In the genomic region with DNA sequence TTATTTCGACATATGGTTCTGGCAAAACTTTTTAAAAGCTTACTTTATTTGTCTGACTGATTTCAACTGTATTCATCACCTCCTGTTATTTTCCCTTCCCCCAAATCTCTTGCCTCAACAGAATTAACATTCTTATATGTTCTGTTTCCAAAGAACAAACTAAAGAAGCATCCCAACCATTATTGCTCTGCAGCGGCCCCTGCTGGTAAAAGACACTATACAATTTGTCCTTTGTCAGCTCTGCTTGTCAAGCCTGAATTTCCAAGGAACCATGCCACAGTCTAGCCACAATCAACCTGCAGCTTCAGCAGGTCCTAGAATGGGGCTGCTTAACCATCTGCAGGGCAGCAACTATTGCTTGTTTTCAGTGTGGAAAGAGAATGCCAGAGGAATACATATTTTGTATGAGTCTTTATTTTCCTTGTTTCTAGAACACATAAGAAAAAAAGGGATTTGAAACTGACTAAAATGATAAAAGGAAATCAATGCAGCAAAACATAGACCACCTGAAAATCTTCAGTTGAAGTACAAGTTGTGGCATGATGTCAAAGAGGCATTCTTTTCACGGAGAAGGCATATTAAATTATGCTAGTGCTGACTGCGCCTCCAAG, we compare ENCODE assay signal across 8 cellular contexts.
DNase-seq lines count a peak whose midpoint lies in the region; ATAC-seq and TF ChIP-seq lines count a peak whose summit lies in the region.

No MANE protein-coding gene starts in this region.

- H3K9ac ChIP-seq in Loucy (ENCODE audit: low read depth, low read length, poor library complexity, severe bottlenecking): no peak overlapping the region

- H4K20me1 ChIP-seq in DOHH2 (ENCODE audit: control insufficient read depth, insufficient read depth, low read depth, low read length) (no peaks in the 10 kb centered on the region), Loucy (ENCODE audit: insufficient read depth, low read length, poor library complexity, severe bottlenecking) (no peaks in the 10 kb centered on the region)

- no peaks in the 10 kb centered on the region for H3K36me3 ChIP-seq in DOHH2 (ENCODE audit: control insufficient read depth, low read length)
- no peaks in the 10 kb centered on the region for H3K36me3 ChIP-seq in Loucy (ENCODE audit: insufficient read depth, low read length)

- H3K79me2 ChIP-seq in DOHH2 (ENCODE audit: control insufficient read depth, low read length): no peaks in the 10 kb centered on the region
- H3K79me2 ChIP-seq in Loucy (ENCODE audit: insufficient read depth, low read length): no peaks in the 10 kb centered on the region

- H3K9me2 ChIP-seq in DOHH2 (replicated peaks; ENCODE audit: control insufficient read depth, low read length): no peaks in the 10 kb centered on the region
- no peaks in the 10 kb centered on the region for H3K9me2 ChIP-seq in Loucy (replicated peaks; ENCODE audit: low read depth, low read length)

- H3K4me3 ChIP-seq in DOHH2 (ENCODE audit: low read length) (no peak overlapping the region), Loucy (ENCODE audit: low read length, poor library complexity, severe bottlenecking) (no peak overlapping the region)

- H3K4me2 ChIP-seq in DOHH2 (ENCODE audit: low read length) (no peak overlapping the region), Loucy (ENCODE audit: low read depth, low read length, poor library complexity, severe bottlenecking) (no peak overlapping the region)

- H3K27me3 ChIP-seq in DOHH2 (ENCODE audit: control insufficient read depth, low read length) (no peaks in the 10 kb centered on the region), Loucy (ENCODE audit: insufficient read depth, low read length, poor library complexity, severe bottlenecking) (no peaks in the 10 kb centered on the region)

- no peak overlapping the region for H2AFZ ChIP-seq in Loucy (ENCODE audit: low read length)

- ATAC-seq in GM21619 (IDR thresholded peaks at IDR 0.05; ENCODE audit: unreplicated experiment) (peak; percentile 76), HG03135 (IDR thresholded peaks at IDR 0.05; ENCODE audit: unreplicated experiment) (no peak)

- no peaks in the 10 kb centered on the region for H3F3A ChIP-seq in DOHH2 (ENCODE audit: control insufficient read depth, insufficient read depth)
- H3F3A ChIP-seq in Loucy (ENCODE audit: low read depth): no peaks in the 10 kb centered on the region

- H3K9me3 ChIP-seq in DOHH2 (ENCODE audit: control insufficient read depth, insufficient read depth, low read length): no peaks in the 10 kb centered on the region
- no peaks in the 10 kb centered on the region for H3K9me3 ChIP-seq in Loucy (ENCODE audit: insufficient read depth, low read depth, low read length)

- peak; percentile 4 for DNase-seq in SKM-1 (lab: John Stamatoyannopoulos, UW; ENCODE audit: unreplicated experiment)
- peak in 54 of 58 donors; percentile 1 to 86 (median 43) for DNase-seq in anterior cingulate cortex (lab: John Stamatoyannopoulos, UW)
- peak in 45 of 51 donors; percentile 1 to 84 (median 49) for DNase-seq in hypothalamus (lab: John Stamatoyannopoulos, UW)
- peak; percentile 35 for DNase-seq in smooth muscle cell of the brain vasculature (ENCODE audit: low read depth, low spot score)

- peak; percentile 88 for TF ChIP-seq CTCF in DOHH2 (IDR thresholded peaks at IDR 0.05; ENCODE audit: low read depth, low read length, poor library complexity, severe bottlenecking)
- peak; percentile 92 for TF ChIP-seq CTCF in Loucy (conservative IDR thresholded peaks at IDR 0.05; ENCODE audit: low read length)

- H3K27ac ChIP-seq in DOHH2 (ENCODE audit: low read depth, low read length): no peak overlapping the region

- H3K4me1 ChIP-seq in DOHH2 (ENCODE audit: control insufficient read depth, low read length) (no peaks in the 10 kb centered on the region), Loucy (ENCODE audit: insufficient read depth, low read length, poor library complexity, severe bottlenecking) (no peaks in the 10 kb centered on the region)
